In genomic region chr11:79902493-79902892, GRCh38 we compare ENCODE assay signal across 23 cellular contexts.
DNase-seq lines count a peak whose midpoint lies in the region; ATAC-seq, FAIRE-seq and TF ChIP-seq lines count a peak whose summit lies in the region.
"Had no signal": no experiment of that assay in that cellular context is flagged by ENCODE, and none has a peak within 500 bp of the region (broad histone marks: within the 10 kb centered on the region; RNA-seq: fewer than 3 reads in every experiment).

No MANE protein-coding gene starts in this region.

- peaks cover 12 to 47% (median 22%) of the 10 kb centered on the region in 6 donors for H3K9me3 Mint-ChIP-seq in immature natural killer cell
- H3K9me3 Mint-ChIP-seq: GM23338 had no signal

- TF ChIP-seq RAD21 in A549 (conservative IDR thresholded peaks at IDR 0.05 in 1 of 2, IDR thresholded peaks at IDR 0.05 in 1 of 2), result no peak

- no peak for DNase-seq in A549 (ENCODE audit: low read depth in 1 of 2, low spot score in 1 of 2)
- DNase-seq in LHCN-M2 (ENCODE audit: low read depth), result peak; percentile 66
- DNase-seq in bronchial epithelial cell (ENCODE audit: low read depth), result peak; percentile 91
- no peak for DNase-seq in lower lobe of right lung
- no peak for DNase-seq in immature natural killer cell
- no peak for DNase-seq in effector CD4-positive, alpha-beta T cell
- DNase-seq: activated effector memory CD4-positive, alpha-beta T cell treated with Interleukin-2 at 50 U/mL for 16 hours; amygdala; CD4-positive, alpha-beta T cell; heart right ventricle; left cardiac atrium; NCI-H1436; NCI-H345; pancreas; Right ventricle myocardium superior; spleen; stimulated activated naive B cell treated with anti-CD40 and anti-IgM and Interleukin-4, amounts not matched to agents 10 μg/mL and 1 μg/mL and 100 μg/mL, for 72 hours had no signal

- no peaks in the 10 kb centered on the region for H3K27me3 ChIP-seq in bronchial epithelial cell (ENCODE audit: control insufficient read depth, insufficient read depth, low read length)
- no peaks in the 10 kb centered on the region for H3K27me3 ChIP-seq in lower lobe of right lung (ENCODE audit: low read depth)
- H3K27me3 ChIP-seq: heart right ventricle, pancreas, spleen had no signal

- intact Hi-C loops in lower lobe of right lung (cut with DNase I), result no loop called here

- no peaks in the 10 kb centered on the region for H3K4me1 Mint-ChIP-seq in immature natural killer cell
- H3K4me1 Mint-ChIP-seq: stimulated activated naive B cell treated with anti-CD40 and anti-IgM and Interleukin-4, amounts not matched to agents 10 μg/mL and 1 μg/mL and 100 μg/mL, for 72 hours had no signal

- H3K4me2 ChIP-seq in A549, result no peak overlapping the region
- H3K4me2 ChIP-seq: GM23338 had no signal

- WGBS in A549 (ENCODE audit: missing lambda C conversion rate), result 0% methylated on average over 2 of the region's 2 CpGs

- no peak for TF ChIP-seq EP300 in A549 (IDR thresholded peaks at IDR 0.05)

- FAIRE-seq in A549 (lab: Jason Lieb, UNC) (no peak), bronchial epithelial cell (lab: Jason Lieb, UNC) (no peak)
- FAIRE-seq: colon, pancreas had no signal

- POLR2A ChIA-PET in A549 (lab: Yijun Ruan, JAX), result no interaction called here

- CTCF ChIA-PET in A549 (lab: Yijun Ruan, JAX), result no interaction called here

- ATAC-seq in A549 (no peak), lower lobe of right lung (peak; percentile 77 to 83), HG03045 (IDR thresholded peaks at IDR 0.05; ENCODE audit: unreplicated experiment) (no peak), GM18870 (IDR thresholded peaks at IDR 0.05; ENCODE audit: unreplicated experiment) (no peak)
- ATAC-seq: activated CD4-positive, CD25-positive, alpha-beta regulatory T cell treated with anti-CD3 and anti-CD28 coated beads, Interleukin-2, amount 50 U/mL, for 24 hours; GM23338; heart right ventricle; left cardiac atrium; pancreas; stimulated activated naive B cell treated with anti-CD40 and anti-IgM and Interleukin-4, amounts not matched to agents 10 μg/mL and 1 μg/mL and 100 μg/mL, for 72 hours had no signal

- H3K4me3 ChIP-seq in A549 (no peak overlapping the region), bronchial epithelial cell (ENCODE audit: low read depth, low read length) (no peak overlapping the region), lower lobe of right lung (no peak overlapping the region)
- H3K4me3 ChIP-seq: GM23338, heart right ventricle, pancreas, spleen had no signal

- TF ChIP-seq POLR2A in A549 (IDR thresholded peaks at IDR 0.05; ENCODE audit: low read length), result no peak

- no peak overlapping the region for H3K27ac ChIP-seq in A549
- H3K27ac ChIP-seq in lower lobe of right lung, result no peak overlapping the region
- H3K27ac ChIP-seq: heart right ventricle, pancreas, spleen had no signal

- no peak overlapping the region for H3K27ac Mint-ChIP-seq in immature natural killer cell
- H3K27ac Mint-ChIP-seq: CD4-positive, alpha-beta T cell; GM23338; stimulated activated naive B cell treated with anti-CD40 and anti-IgM and Interleukin-4, amounts not matched to agents 10 μg/mL and 1 μg/mL and 100 μg/mL, for 72 hours; T-helper 1 cell treated with Interleukin-12 subunit alpha and Interleukin-12 subunit beta and Interleukin-4 antibody, amounts not matched to agents 30 μg/mL and 1 μg/mL, for 36 hours had no signal

- H3K27me3 Mint-ChIP-seq in immature natural killer cell (ENCODE audit: low read depth in 3 of 3), result no peaks in the 10 kb centered on the region
- H3K27me3 Mint-ChIP-seq: CD4-positive, alpha-beta T cell; stimulated activated naive B cell treated with anti-CD40 and anti-IgM and Interleukin-4, amounts not matched to agents 10 μg/mL and 1 μg/mL and 100 μg/mL, for 72 hours had no signal

- H3K4me1 ChIP-seq in A549 (no peaks in the 10 kb centered on the region), lower lobe of right lung (no peaks in the 10 kb centered on the region)
- H3K4me1 ChIP-seq: spleen had no signal

- H3K9me3 ChIP-seq in A549 (no peaks in the 10 kb centered on the region), lower lobe of right lung (no peaks in the 10 kb centered on the region)
- H3K9me3 ChIP-seq: pancreas, spleen had no signal

- H3K4me3 Mint-ChIP-seq in immature natural killer cell, result no peak overlapping the region
- H3K4me3 Mint-ChIP-seq: CD4-positive, alpha-beta T cell; GM23338; stimulated activated naive B cell treated with anti-CD40 and anti-IgM and Interleukin-4, amounts not matched to agents 10 μg/mL and 1 μg/mL and 100 μg/mL, for 72 hours; T-helper 1 cell treated with Interleukin-12 subunit alpha and Interleukin-12 subunit beta and Interleukin-4 antibody, amounts not matched to agents 30 μg/mL and 1 μg/mL, for 36 hours had no signal

- no peaks in the 10 kb centered on the region for H3K36me3 ChIP-seq in bronchial epithelial cell (ENCODE audit: control insufficient read depth, insufficient read depth, low read length)
- H3K36me3 ChIP-seq in lower lobe of right lung, result no peaks in the 10 kb centered on the region
- H3K36me3 ChIP-seq: heart right ventricle, pancreas, spleen had no signal

- H3K36me3 Mint-ChIP-seq in immature natural killer cell, result no peaks in the 10 kb centered on the region
- H3K36me3 Mint-ChIP-seq: stimulated activated naive B cell treated with anti-CD40 and anti-IgM and Interleukin-4, amounts not matched to agents 10 μg/mL and 1 μg/mL and 100 μg/mL, for 72 hours had no signal

- TF ChIP-seq CTCF in A549 (IDR thresholded peaks at IDR 0.05) (no peak), bronchial epithelial cell (IDR thresholded peaks at IDR 0.05; ENCODE audit: insufficient read depth, low read length, severe bottlenecking) (no peak), lower lobe of right lung (IDR thresholded peaks at IDR 0.05) (no peak)

TF ChIP-seq in A549, 52 proteins besides CTCF, POLR2A, EP300 and RAD21:
- TF ChIP-seq CHD2 (IDR thresholded peaks at IDR 0.05; ENCODE audit: low read length, partially characterized antibody), result no peak
- TF ChIP-seq MAFK (IDR thresholded peaks at IDR 0.05; ENCODE audit: partially characterized antibody), result peak; percentile 26
- no peak for TF ChIP-seq POLR2AphosphoS2 (conservative IDR thresholded peaks at IDR 0.05; ENCODE audit: low read length)
- TF ChIP-seq, protein P1, sequence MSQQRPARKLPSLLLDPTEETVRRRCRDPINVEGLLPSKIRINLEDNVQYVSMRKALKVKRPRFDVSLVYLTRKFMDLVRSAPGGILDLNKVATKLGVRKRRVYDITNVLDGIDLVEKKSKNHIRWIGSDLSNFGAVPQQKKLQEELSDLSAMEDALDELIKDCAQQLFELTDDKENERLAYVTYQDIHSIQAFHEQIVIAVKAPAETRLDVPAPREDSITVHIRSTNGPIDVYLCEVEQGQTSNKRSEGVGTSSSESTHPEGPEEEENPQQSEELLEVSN (IDR thresholded peaks at IDR 0.05; ENCODE audit: borderline replicate concordance, low read depth), result no peak
- no peak for TF ChIP-seq CEBPB (IDR thresholded peaks at IDR 0.05)

Comparison
In these comparisons a context has a peak if more than half of its experiments do, and no peak if none do; other contexts are left out.
1. ATAC-seq: peak in lower lobe of right lung (2 of 2); none in A549 (0 of 2), HG03045 (single experiment) and GM18870 (single experiment).
2. DNase-seq: peak in LHCN-M2 (single experiment) and bronchial epithelial cell (single experiment); none in A549 (0 of 2), lower lobe of right lung (single experiment), immature natural killer cell (0 of 3) and effector CD4-positive, alpha-beta T cell (single experiment).